Comparison of ENCODE assay signal across 1 cellular context in the genomic region with DNA sequence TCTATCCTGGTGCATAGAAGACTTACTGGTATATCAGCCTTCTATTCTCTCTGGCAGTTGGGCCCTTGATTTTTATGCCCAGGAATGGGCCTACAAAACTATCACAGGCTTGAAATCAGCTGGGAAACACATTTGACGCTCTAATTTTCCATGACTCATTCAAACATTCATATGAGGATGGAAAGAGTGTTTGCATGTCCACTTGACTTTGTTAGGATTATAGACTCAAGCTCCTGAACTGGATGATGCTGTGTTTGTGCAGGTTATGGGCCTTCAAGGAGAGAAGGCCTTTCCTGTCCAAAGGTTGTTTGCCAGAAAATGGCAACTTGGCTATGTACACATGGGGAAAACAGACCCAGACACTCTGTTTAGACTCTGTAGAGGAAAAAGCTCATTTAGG.
TF ChIP-seq lines count a peak whose summit lies in the region.

No MANE protein-coding gene starts in this region.

TF ChIP-seq in HepG2, 621 proteins besides CTCF, POLR2A, EP300 and RAD21 (continued from another document and continues in another):
- TF ChIP-seq, protein P1, sequence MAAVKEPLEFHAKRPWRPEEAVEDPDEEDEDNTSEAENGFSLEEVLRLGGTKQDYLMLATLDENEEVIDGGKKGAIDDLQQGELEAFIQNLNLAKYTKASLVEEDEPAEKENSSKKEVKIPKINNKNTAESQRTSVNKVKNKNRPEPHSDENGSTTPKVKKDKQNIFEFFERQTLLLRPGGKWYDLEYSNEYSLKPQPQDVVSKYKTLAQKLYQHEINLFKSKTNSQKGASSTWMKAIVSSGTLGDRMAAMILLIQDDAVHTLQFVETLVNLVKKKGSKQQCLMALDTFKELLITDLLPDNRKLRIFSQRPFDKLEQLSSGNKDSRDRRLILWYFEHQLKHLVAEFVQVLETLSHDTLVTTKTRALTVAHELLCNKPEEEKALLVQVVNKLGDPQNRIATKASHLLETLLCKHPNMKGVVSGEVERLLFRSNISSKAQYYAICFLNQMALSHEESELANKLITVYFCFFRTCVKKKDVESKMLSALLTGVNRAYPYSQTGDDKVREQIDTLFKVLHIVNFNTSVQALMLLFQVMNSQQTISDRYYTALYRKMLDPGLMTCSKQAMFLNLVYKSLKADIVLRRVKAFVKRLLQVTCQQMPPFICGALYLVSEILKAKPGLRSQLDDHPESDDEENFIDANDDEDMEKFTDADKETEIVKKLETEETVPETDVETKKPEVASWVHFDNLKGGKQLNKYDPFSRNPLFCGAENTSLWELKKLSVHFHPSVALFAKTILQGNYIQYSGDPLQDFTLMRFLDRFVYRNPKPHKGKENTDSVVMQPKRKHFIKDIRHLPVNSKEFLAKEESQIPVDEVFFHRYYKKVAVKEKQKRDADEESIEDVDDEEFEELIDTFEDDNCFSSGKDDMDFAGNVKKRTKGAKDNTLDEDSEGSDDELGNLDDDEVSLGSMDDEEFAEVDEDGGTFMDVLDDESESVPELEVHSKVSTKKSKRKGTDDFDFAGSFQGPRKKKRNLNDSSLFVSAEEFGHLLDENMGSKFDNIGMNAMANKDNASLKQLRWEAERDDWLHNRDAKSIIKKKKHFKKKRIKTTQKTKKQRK (IDR thresholded peaks at IDR 0.05; ENCODE audit: low read length): no peak
- TF ChIP-seq, protein P2, sequence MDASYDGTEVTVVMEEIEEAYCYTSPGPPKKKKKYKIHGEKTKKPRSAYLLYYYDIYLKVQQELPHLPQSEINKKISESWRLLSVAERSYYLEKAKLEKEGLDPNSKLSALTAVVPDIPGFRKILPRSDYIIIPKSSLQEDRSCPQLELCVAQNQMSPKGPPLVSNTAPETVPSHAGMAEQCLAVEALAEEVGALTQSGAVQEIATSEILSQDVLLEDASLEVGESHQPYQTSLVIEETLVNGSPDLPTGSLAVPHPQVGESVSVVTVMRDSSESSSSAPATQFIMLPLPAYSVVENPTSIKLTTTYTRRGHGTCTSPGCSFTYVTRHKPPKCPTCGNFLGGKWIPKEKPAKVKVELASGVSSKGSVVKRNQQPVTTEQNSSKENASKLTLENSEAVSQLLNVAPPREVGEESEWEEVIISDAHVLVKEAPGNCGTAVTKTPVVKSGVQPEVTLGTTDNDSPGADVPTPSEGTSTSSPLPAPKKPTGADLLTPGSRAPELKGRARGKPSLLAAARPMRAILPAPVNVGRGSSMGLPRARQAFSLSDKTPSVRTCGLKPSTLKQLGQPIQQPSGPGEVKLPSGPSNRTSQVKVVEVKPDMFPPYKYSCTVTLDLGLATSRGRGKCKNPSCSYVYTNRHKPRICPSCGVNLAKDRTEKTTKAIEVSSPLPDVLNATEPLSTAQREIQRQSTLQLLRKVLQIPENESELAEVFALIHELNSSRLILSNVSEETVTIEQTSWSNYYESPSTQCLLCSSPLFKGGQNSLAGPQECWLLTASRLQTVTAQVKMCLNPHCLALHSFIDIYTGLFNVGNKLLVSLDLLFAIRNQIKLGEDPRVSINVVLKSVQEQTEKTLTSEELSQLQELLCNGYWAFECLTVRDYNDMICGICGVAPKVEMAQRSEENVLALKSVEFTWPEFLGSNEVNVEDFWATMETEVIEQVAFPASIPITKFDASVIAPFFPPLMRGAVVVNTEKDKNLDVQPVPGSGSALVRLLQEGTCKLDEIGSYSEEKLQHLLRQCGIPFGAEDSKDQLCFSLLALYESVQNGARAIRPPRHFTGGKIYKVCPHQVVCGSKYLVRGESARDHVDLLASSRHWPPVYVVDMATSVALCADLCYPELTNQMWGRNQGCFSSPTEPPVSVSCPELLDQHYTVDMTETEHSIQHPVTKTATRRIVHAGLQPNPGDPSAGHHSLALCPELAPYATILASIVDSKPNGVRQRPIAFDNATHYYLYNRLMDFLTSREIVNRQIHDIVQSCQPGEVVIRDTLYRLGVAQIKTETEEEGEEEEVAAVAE (CRISPR knock-in tag; IDR thresholded peaks at IDR 0.05; ENCODE audit: borderline replicate concordance): no peak
- TF ChIP-seq ZBTB21 (CRISPR knock-in tag; IDR thresholded peaks at IDR 0.05) (no peak), YEATS4 (CRISPR knock-in tag; IDR thresholded peaks at IDR 0.05; ENCODE audit: borderline replicate concordance) (peak; percentile 40; the same call in 1 of the 2 replicates), DMAP1 (CRISPR knock-in tag; IDR thresholded peaks at IDR 0.05) (0 out of 2 replicates have a peak, but pooled peaks have one; percentile 20), REPIN1 (CRISPR knock-in tag; IDR thresholded peaks at IDR 0.05; ENCODE audit: borderline replicate concordance, low read depth) (no peak), SOX6 (IDR thresholded peaks at IDR 0.05) (no peak), SOX6 (CRISPR knock-in tag; IDR thresholded peaks at IDR 0.05) (peak; percentile 24; the same call in 1 of the 2 replicates), POLR2G (IDR thresholded peaks at IDR 0.05; ENCODE audit: low read depth, low read length) (no peak), HDAC6 (IDR thresholded peaks at IDR 0.05; ENCODE audit: low read depth, low read length) (no peak), HDAC2 (CRISPR knock-in tag; IDR thresholded peaks at IDR 0.05) (peak; percentile 78; the same call in 1 of the 2 replicates), SKI (IDR thresholded peaks at IDR 0.05; ENCODE audit: partially characterized antibody) (peak; percentile 39), KDM5A (IDR thresholded peaks at IDR 0.05; ENCODE audit: borderline replicate concordance, low read length) (no peak), TARDBP (CRISPR knock-in tag; IDR thresholded peaks at IDR 0.05) (no peak), SOX13 (IDR thresholded peaks at IDR 0.05) (no peak), SOX13 (CRISPR knock-in tag; conservative IDR thresholded peaks at IDR 0.05 in 1 of 2, IDR thresholded peaks at IDR 0.05 in 1 of 2) (peak in 1 of 2 experiments; percentile 71; a peak in 2 of 4 replicates), TOPORS (CRISPR knock-in tag; IDR thresholded peaks at IDR 0.05) (no peak), ZNF891 (CRISPR knock-in tag; IDR thresholded peaks at IDR 0.05) (no peak), ZC3H13 (CRISPR knock-in tag; IDR thresholded peaks at IDR 0.05) (no peak), SMYD3 (CRISPR knock-in tag; IDR thresholded peaks at IDR 0.05) (no peak), FOXA1 (IDR thresholded peaks at IDR 0.05) (peak; percentile 58; the same call in 1 of the 2 replicates), FOXA1 (CRISPR knock-in tag; IDR thresholded peaks at IDR 0.05) (peak; percentile 95), CCDC6 (CRISPR knock-in tag; IDR thresholded peaks at IDR 0.05) (no peak), DNMT3B (CRISPR knock-in tag; conservative IDR thresholded peaks at IDR 0.05) (0 out of 2 replicates have a peak, but pooled peaks have one; percentile 33), ZNF251 (CRISPR knock-in tag; IDR thresholded peaks at IDR 0.05) (no peak), NR1H2 (CRISPR knock-in tag; IDR thresholded peaks at IDR 0.05; ENCODE audit: borderline replicate concordance, low read depth) (no peak), GATAD2A (CRISPR knock-in tag; IDR thresholded peaks at IDR 0.05) (peak; percentile 79)
- TF ChIP-seq, protein P3, sequence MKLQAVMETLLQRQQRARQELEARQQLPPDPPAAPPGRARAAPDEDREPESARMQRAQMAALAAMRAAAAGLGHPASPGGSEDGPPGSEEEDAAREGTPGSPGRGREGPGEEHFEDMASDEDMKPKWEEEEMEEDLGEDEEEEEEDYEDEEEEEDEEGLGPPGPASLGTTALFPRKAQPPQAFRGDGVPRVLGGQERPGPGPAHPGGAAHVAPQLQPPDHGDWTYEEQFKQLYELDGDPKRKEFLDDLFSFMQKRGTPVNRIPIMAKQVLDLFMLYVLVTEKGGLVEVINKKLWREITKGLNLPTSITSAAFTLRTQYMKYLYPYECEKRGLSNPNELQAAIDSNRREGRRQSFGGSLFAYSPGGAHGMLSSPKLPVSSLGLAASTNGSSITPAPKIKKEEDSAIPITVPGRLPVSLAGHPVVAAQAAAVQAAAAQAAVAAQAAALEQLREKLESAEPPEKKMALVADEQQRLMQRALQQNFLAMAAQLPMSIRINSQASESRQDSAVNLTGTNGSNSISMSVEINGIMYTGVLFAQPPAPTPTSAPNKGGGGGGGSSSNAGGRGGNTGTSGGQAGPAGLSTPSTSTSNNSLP (IDR thresholded peaks at IDR 0.05; ENCODE audit: low read depth, low read length): peak; percentile 48; the same call in 1 of the 2 replicates
- TF ChIP-seq, protein P4, sequence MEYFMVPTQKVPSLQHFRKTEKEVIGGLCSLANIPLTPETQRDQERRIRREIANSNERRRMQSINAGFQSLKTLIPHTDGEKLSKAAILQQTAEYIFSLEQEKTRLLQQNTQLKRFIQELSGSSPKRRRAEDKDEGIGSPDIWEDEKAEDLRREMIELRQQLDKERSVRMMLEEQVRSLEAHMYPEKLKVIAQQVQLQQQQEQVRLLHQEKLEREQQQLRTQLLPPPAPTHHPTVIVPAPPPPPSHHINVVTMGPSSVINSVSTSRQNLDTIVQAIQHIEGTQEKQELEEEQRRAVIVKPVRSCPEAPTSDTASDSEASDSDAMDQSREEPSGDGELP (IDR thresholded peaks at IDR 0.05; ENCODE audit: borderline replicate concordance, low read depth): peak; percentile 83
- TF ChIP-seq, protein P5, sequence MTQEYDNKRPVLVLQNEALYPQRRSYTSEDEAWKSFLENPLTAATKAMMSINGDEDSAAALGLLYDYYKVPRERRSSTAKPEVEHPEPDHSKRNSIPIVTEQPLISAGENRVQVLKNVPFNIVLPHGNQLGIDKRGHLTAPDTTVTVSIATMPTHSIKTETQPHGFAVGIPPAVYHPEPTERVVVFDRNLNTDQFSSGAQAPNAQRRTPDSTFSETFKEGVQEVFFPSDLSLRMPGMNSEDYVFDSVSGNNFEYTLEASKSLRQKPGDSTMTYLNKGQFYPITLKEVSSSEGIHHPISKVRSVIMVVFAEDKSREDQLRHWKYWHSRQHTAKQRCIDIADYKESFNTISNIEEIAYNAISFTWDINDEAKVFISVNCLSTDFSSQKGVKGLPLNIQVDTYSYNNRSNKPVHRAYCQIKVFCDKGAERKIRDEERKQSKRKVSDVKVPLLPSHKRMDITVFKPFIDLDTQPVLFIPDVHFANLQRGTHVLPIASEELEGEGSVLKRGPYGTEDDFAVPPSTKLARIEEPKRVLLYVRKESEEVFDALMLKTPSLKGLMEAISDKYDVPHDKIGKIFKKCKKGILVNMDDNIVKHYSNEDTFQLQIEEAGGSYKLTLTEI (CRISPR knock-in tag; conservative IDR thresholded peaks at IDR 0.05): no peak
- TF ChIP-seq, protein P6, sequence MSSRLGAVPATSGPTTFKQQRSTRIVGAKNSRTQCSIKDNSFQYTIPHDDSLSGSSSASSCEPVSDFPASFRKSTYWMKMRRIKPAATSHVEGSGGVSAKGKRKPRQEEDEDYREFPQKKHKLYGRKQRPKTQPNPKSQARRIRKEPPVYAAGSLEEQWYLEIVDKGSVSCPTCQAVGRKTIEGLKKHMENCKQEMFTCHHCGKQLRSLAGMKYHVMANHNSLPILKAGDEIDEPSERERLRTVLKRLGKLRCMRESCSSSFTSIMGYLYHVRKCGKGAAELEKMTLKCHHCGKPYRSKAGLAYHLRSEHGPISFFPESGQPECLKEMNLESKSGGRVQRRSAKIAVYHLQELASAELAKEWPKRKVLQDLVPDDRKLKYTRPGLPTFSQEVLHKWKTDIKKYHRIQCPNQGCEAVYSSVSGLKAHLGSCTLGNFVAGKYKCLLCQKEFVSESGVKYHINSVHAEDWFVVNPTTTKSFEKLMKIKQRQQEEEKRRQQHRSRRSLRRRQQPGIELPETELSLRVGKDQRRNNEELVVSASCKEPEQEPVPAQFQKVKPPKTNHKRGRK (CRISPR knock-in tag; IDR thresholded peaks at IDR 0.05): no peak
- TF ChIP-seq, protein P7, sequence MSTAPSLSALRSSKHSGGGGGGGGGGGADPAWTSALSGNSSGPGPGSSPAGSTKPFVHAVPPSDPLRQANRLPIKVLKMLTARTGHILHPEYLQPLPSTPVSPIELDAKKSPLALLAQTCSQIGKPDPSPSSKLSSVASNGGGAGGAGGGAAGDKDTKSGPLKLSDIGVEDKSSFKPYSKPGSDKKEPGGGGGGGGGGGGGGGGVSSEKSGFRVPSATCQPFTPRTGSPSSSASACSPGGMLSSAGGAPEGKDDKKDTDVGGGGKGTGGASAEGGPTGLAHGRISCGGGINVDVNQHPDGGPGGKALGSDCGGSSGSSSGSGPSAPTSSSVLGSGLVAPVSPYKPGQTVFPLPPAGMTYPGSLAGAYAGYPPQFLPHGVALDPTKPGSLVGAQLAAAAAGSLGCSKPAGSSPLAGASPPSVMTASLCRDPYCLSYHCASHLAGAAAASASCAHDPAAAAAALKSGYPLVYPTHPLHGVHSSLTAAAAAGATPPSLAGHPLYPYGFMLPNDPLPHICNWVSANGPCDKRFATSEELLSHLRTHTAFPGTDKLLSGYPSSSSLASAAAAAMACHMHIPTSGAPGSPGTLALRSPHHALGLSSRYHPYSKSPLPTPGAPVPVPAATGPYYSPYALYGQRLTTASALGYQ (CRISPR knock-in tag; IDR thresholded peaks at IDR 0.05): no peak; the same call in 1 of the 2 replicates
- TF ChIP-seq, protein P8, sequence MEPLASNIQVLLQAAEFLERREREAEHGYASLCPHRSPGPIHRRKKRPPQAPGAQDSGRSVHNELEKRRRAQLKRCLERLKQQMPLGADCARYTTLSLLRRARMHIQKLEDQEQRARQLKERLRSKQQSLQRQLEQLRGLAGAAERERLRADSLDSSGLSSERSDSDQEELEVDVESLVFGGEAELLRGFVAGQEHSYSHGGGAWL (CRISPR knock-in tag; IDR thresholded peaks at IDR 0.05): no peak
- TF ChIP-seq, protein P9, sequence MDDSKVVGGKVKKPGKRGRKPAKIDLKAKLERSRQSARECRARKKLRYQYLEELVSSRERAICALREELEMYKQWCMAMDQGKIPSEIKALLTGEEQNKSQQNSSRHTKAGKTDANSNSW (CRISPR knock-in tag; IDR thresholded peaks at IDR 0.05; ENCODE audit: borderline replicate concordance): no peak
- TF ChIP-seq, protein P10, sequence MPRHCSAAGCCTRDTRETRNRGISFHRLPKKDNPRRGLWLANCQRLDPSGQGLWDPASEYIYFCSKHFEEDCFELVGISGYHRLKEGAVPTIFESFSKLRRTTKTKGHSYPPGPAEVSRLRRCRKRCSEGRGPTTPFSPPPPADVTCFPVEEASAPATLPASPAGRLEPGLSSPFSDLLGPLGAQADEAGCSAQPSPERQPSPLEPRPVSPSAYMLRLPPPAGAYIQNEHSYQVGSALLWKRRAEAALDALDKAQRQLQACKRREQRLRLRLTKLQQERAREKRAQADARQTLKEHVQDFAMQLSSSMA (CRISPR knock-in tag; IDR thresholded peaks at IDR 0.05): no peak
- TF ChIP-seq, protein P11, sequence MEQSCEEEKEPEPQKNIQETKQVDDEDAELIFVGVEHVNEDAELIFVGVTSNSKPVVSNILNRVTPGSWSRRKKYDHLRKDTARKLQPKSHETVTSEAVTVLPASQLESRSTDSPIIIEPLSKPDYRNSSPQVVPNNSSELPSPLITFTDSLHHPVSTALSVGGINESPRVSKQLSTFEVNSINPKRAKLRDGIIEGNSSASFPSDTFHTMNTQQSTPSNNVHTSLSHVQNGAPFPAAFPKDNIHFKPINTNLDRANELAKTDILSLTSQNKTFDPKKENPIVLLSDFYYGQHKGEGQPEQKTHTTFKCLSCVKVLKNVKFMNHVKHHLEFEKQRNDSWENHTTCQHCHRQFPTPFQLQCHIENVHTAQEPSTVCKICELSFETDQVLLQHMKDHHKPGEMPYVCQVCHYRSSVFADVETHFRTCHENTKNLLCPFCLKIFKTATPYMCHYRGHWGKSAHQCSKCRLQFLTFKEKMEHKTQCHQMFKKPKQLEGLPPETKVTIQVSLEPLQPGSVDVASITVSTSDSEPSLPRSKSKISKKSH (CRISPR knock-in tag; IDR thresholded peaks at IDR 0.05; ENCODE audit: borderline replicate concordance): no peak
- TF ChIP-seq, protein P12, sequence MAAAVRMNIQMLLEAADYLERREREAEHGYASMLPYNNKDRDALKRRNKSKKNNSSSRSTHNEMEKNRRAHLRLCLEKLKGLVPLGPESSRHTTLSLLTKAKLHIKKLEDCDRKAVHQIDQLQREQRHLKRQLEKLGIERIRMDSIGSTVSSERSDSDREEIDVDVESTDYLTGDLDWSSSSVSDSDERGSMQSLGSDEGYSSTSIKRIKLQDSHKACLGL (CRISPR knock-in tag; IDR thresholded peaks at IDR 0.05): no peak
